In genomic region chr2:202031261-202031986, GRCh38 we compare ENCODE assay signal across 14 cellular contexts. TPM values are rescaled to one million over a fixed set of nuclear protein-coding genes. Genes with fewer than 3 reads are reported as not detected.
DNase-seq lines count a peak whose midpoint lies in the region; ATAC-seq and TF ChIP-seq lines count a peak whose summit lies in the region.
"Had no signal": no experiment of that assay in that cellular context is flagged by ENCODE, and none has a peak within 500 bp of the region (broad histone marks: within the 10 kb centered on the region; RNA-seq: fewer than 3 reads in every experiment).

No MANE protein-coding gene starts in this region.

- H3K4me3 Mint-ChIP-seq in WTC11: peak overlapping the region; percentile 97

- peaks cover 20% of the 10 kb centered on the region for H3K36me3 ChIP-seq in iPS-15b (ENCODE audit: control insufficient read depth, insufficient read depth, low read length)
- H3K36me3 ChIP-seq: thoracic aorta had no signal

- no peaks in the 10 kb centered on the region for H3K9me3 Mint-ChIP-seq in WTC11

- CTCF ChIA-PET in WTC11 (lab: Charles Lee): interaction anchor here (0.5 to 2.0 kb wide), 5 partner anchors 10 to 402 kb away, joined by 3 to 9 read pairs (median 4); no protein-coding TSS in a partner anchor

- no peak for DNase-seq in HFF-Myc (ENCODE audit: extremely low read depth, low read depth)
- no peak for DNase-seq in WTC11 (ENCODE audit: low spot score)
- DNase-seq in COLO668 (lab: John Stamatoyannopoulos, UW; ENCODE audit: unreplicated experiment): no peak
- no peak for DNase-seq in activated naive CD4-positive, alpha-beta T cell treated with Interleukin-2 at 50 U/mL for 16 hours
- DNase-seq: activated CD4-positive, CD25-positive, alpha-beta regulatory T cell; activated naive CD4-positive, alpha-beta T cell treated with anti-CD3 and anti-CD28 coated beads, Interleukin-2, amount 50 U/mL, for 16 hours; KG1; occipital lobe; stimulated activated CD4-positive, alpha-beta T cell treated with anti-CD3 and anti-CD28 coated beads, Interleukin-4, amount 100 ng/mL, for 1 hour had no signal

- no peak overlapping the region for H3K9ac ChIP-seq in iPS-15b (ENCODE audit: low read depth, low read length)

- H3K27me3 ChIP-seq in iPS-15b (ENCODE audit: control insufficient read depth, insufficient read depth, low read length): peaks cover 9% of the 10 kb centered on the region

- ATAC-seq in WTC11 (peak; percentile 0; the same call in 1 of the 2 replicates), GM21723 (IDR thresholded peaks at IDR 0.05; ENCODE audit: unreplicated experiment) (no peak)

- no peaks in the 10 kb centered on the region for H3K36me3 Mint-ChIP-seq in WTC11

- POLR2A ChIA-PET in WTC11 (lab: Charles Lee): interaction anchor here (0.6 to 3.0 kb wide), 9 partner anchors 8 to 251 kb away, joined by 3 to 19 read pairs (median 4); partner anchors contain the start of gene ALS2

- H3K4me1 ChIP-seq in iPS-15b (ENCODE audit: control insufficient read depth, insufficient read depth, low read length): peaks cover 8% of the 10 kb centered on the region

- H3K27me3 Mint-ChIP-seq in WTC11 (ENCODE audit: low read depth): peaks cover 38% of the 10 kb centered on the region

- TF ChIP-seq CTCF in HFF-Myc (IDR thresholded peaks at IDR 0.05; ENCODE audit: low read depth, low read length, missing control alignments): no peak
- no peak for TF ChIP-seq CTCF in WTC11 (IDR thresholded peaks at IDR 0.05)

- H3K4me3 ChIP-seq in HFF-Myc (replicated peaks; ENCODE audit: low read depth, low read length) (peak overlapping the region; percentile 66; the same call in 1 of the 2 replicates), iPS-15b (ENCODE audit: low read depth, low read length) (peak overlapping the region; percentile 96), skin epidermis (peak overlapping the region in 1 of 7 experiments; percentile 64)

- peak overlapping the region; percentile 100 for H3K27ac Mint-ChIP-seq in WTC11

- H3K27ac ChIP-seq in skin epidermis: peak overlapping the region in 15 of 21 experiments; percentile 14 to 95 (median 89)

- H3K9me3 ChIP-seq in iPS-15b (ENCODE audit: control insufficient read depth, insufficient read depth, low read length): no peaks in the 10 kb centered on the region
- H3K9me3 ChIP-seq: thoracic aorta had no signal

- H3K4me1 Mint-ChIP-seq in WTC11: peaks cover 43% of the 10 kb centered on the region

TF ChIP-seq in WTC11, 78 proteins besides CTCF, POLR2A, EP300 and RAD21:
- TF ChIP-seq ZNF671 (CRISPR knock-in tag; IDR thresholded peaks at IDR 0.05): no peak
- 0 out of 2 replicates have a peak, but pooled peaks have one; percentile 2 for TF ChIP-seq NFE2L1 (CRISPR knock-in tag; IDR thresholded peaks at IDR 0.05)

RNA-seq across cellular contexts. Expression of gene FZD7, which starts 2.2 kb away (rescaled TPM):
- total RNA-seq in WTC11 (2021): 136 to 153 TPM (median 137 TPM) in 3 replicates

RNA-seq across cellular contexts. Expression of gene KIAA2012, which starts 41.6 kb away (rescaled TPM):
- total RNA-seq in WTC11 (2021): not detected in 3 replicates
- total RNA-seq: Daoy, thoracic aorta had no signal
